9 cellular contexts compared by ENCODE assay signal in genomic region chr11:85182437-85183109, GRCh38.
DNase-seq lines count a peak whose midpoint lies in the region; ATAC-seq and TF ChIP-seq lines count a peak whose summit lies in the region.
"Had no signal": no experiment of that assay in that cellular context is flagged by ENCODE, and none has a peak within 500 bp of the region (broad histone marks: within the 10 kb centered on the region; RNA-seq: fewer than 3 reads in every experiment).

No MANE protein-coding gene starts in this region.

- H3K4me3 Mint-ChIP-seq in nephron, result no peak overlapping the region
- no peak overlapping the region for H3K4me3 Mint-ChIP-seq in activated CD4-positive, alpha-beta memory T cell treated with anti-CD3 and anti-CD28 coated beads for 36 hours
- no peak overlapping the region for H3K4me3 Mint-ChIP-seq in stimulated activated naive CD8-positive, alpha-beta T cell treated with anti-CD3 and anti-CD28 coated beads, Interleukin-15, amount 100 ng/mL, for 72 hours
- H3K4me3 Mint-ChIP-seq in activated CD4-positive, alpha-beta T cell treated with anti-CD3 and anti-CD28 coated beads for 36 hours, result no peak overlapping the region

- no peak overlapping the region for H3K4me3 ChIP-seq in GM12864 (ENCODE audit: low read depth, low read length)
- H3K4me3 ChIP-seq in adrenal gland, result no peak overlapping the region

- no peaks in the 10 kb centered on the region for H3K36me3 Mint-ChIP-seq in nephron (ENCODE audit: low read depth)
- H3K36me3 Mint-ChIP-seq in activated CD4-positive, alpha-beta memory T cell treated with anti-CD3 and anti-CD28 coated beads for 36 hours, result no peaks in the 10 kb centered on the region
- no peaks in the 10 kb centered on the region for H3K36me3 Mint-ChIP-seq in activated CD4-positive, alpha-beta T cell treated with anti-CD3 and anti-CD28 coated beads for 36 hours (ENCODE audit: low read depth)

- no peaks in the 10 kb centered on the region for H3K9me3 ChIP-seq in adrenal gland (replicated peaks in 1 of 3)
- H3K9me3 ChIP-seq: neutrophil had no signal

- TF ChIP-seq CTCF in GM12864 (IDR thresholded peaks at IDR 0.05; ENCODE audit: low read depth, low read length, missing control alignments) (peak; percentile 57), adrenal gland (IDR thresholded peaks at IDR 0.05) (peak in 4 of 6 experiments; percentile 25 to 37 (median 32)), nephron (IDR thresholded peaks at IDR 0.05; ENCODE audit: unreplicated experiment in 3 of 3) (peak; percentile 34 to 49 (median 36))

- DNase-seq in GM12864 (ENCODE audit: low read depth), result no peak
- peak; percentile 1 for DNase-seq in LHCN-M2 (ENCODE audit: low read depth)
- DNase-seq in adrenal gland, result peak in 2 of 7 donors; percentile 13 to 20
- DNase-seq in activated CD4-positive, alpha-beta memory T cell treated with anti-CD3 and anti-CD28 coated beads for 36 hours, result no peak
- DNase-seq in stimulated activated naive CD8-positive, alpha-beta T cell treated with anti-CD3 and anti-CD28 coated beads, Interleukin-15, amount 100 ng/mL, for 72 hours, result no peak
- no peak for DNase-seq in activated CD4-positive, alpha-beta T cell treated with anti-CD3 and anti-CD28 coated beads for 36 hours

- POLR2A ChIA-PET in activated CD4-positive, alpha-beta memory T cell treated with anti-CD3 and anti-CD28 coated beads for 36 hours (lab: Charles Lee), result no interaction called here
- POLR2A ChIA-PET in activated CD4-positive, alpha-beta T cell treated with anti-CD3 and anti-CD28 coated beads for 36 hours (lab: Charles Lee), result interaction anchor here (0.6 kb wide), 1 partner anchor 313 kb away, joined by 3 read pairs; no protein-coding TSS in a partner anchor

- no peaks in the 10 kb centered on the region for H3K36me3 ChIP-seq in adrenal gland (replicated peaks in 1 of 2)
- H3K36me3 ChIP-seq: neutrophil had no signal

- 40 to 61% (median 46%) methylated on average over 3 of the region's 3 CpGs for WGBS in adrenal gland, 4 donors

- H3K27me3 ChIP-seq in adrenal gland, result no peaks in the 10 kb centered on the region
- H3K27me3 ChIP-seq: neutrophil had no signal

- ATAC-seq in GM21528 (IDR thresholded peaks at IDR 0.05; ENCODE audit: low FRiP score, unreplicated experiment), result peak; percentile 67
- no peak for ATAC-seq in stimulated activated naive CD8-positive, alpha-beta T cell treated with anti-CD3 and anti-CD28 coated beads, Interleukin-15, amount 100 ng/mL, for 72 hours
- ATAC-seq in activated CD4-positive, alpha-beta T cell treated with anti-CD3 and anti-CD28 coated beads for 36 hours, result no peak

- no peaks in the 10 kb centered on the region for H3K27me3 Mint-ChIP-seq in nephron (ENCODE audit: low read depth)
- no peaks in the 10 kb centered on the region for H3K27me3 Mint-ChIP-seq in activated CD4-positive, alpha-beta memory T cell treated with anti-CD3 and anti-CD28 coated beads for 36 hours
- H3K27me3 Mint-ChIP-seq in stimulated activated naive CD8-positive, alpha-beta T cell treated with anti-CD3 and anti-CD28 coated beads, Interleukin-15, amount 100 ng/mL, for 72 hours, result no peaks in the 10 kb centered on the region
- no peaks in the 10 kb centered on the region for H3K27me3 Mint-ChIP-seq in activated CD4-positive, alpha-beta T cell treated with anti-CD3 and anti-CD28 coated beads for 36 hours

- no peak overlapping the region for H3K27ac Mint-ChIP-seq in nephron
- H3K27ac Mint-ChIP-seq in activated CD4-positive, alpha-beta memory T cell treated with anti-CD3 and anti-CD28 coated beads for 36 hours, result no peak overlapping the region
- H3K27ac Mint-ChIP-seq in stimulated activated naive CD8-positive, alpha-beta T cell treated with anti-CD3 and anti-CD28 coated beads, Interleukin-15, amount 100 ng/mL, for 72 hours, result no peak overlapping the region
- no peak overlapping the region for H3K27ac Mint-ChIP-seq in activated CD4-positive, alpha-beta T cell treated with anti-CD3 and anti-CD28 coated beads for 36 hours

- TF ChIP-seq POLR2A in adrenal gland (IDR thresholded peaks at IDR 0.05), result no peak

- intact Hi-C loops in adrenal gland (cut with DNase I), result no loop called here
- intact Hi-C loops in activated CD4-positive, alpha-beta memory T cell treated with anti-CD3 and anti-CD28 coated beads for 36 hours (cut with micrococcal nuclease), result no loop called here
- intact Hi-C loops in activated CD4-positive, alpha-beta T cell treated with anti-CD3 and anti-CD28 coated beads for 36 hours (cut with DNase I, micrococcal nuclease), result no loop called here

- H3K4me1 ChIP-seq in adrenal gland (replicated peaks in 1 of 2), result no peaks in the 10 kb centered on the region

- H3K27ac ChIP-seq in adrenal gland, result no peak overlapping the region
- H3K27ac ChIP-seq: neutrophil had no signal

- peaks cover 6% of the 10 kb centered on the region for H3K4me1 Mint-ChIP-seq in nephron
- no peaks in the 10 kb centered on the region for H3K4me1 Mint-ChIP-seq in activated CD4-positive, alpha-beta memory T cell treated with anti-CD3 and anti-CD28 coated beads for 36 hours (ENCODE audit: low read depth)
- no peaks in the 10 kb centered on the region for H3K4me1 Mint-ChIP-seq in stimulated activated naive CD8-positive, alpha-beta T cell treated with anti-CD3 and anti-CD28 coated beads, Interleukin-15, amount 100 ng/mL, for 72 hours
- no peaks in the 10 kb centered on the region for H3K4me1 Mint-ChIP-seq in activated CD4-positive, alpha-beta T cell treated with anti-CD3 and anti-CD28 coated beads for 36 hours

- no peaks in the 10 kb centered on the region for H3K9me3 Mint-ChIP-seq in nephron
- peaks cover 5% of the 10 kb centered on the region for H3K9me3 Mint-ChIP-seq in activated CD4-positive, alpha-beta memory T cell treated with anti-CD3 and anti-CD28 coated beads for 36 hours
- H3K9me3 Mint-ChIP-seq in stimulated activated naive CD8-positive, alpha-beta T cell treated with anti-CD3 and anti-CD28 coated beads, Interleukin-15, amount 100 ng/mL, for 72 hours, result peaks cover 2 to 10% of the 10 kb centered on the region in 2 donors
- H3K9me3 Mint-ChIP-seq in activated CD4-positive, alpha-beta T cell treated with anti-CD3 and anti-CD28 coated beads for 36 hours (ENCODE audit: low read depth), result peaks cover 10% of the 10 kb centered on the region

- CTCF ChIA-PET in activated CD4-positive, alpha-beta memory T cell treated with anti-CD3 and anti-CD28 coated beads for 36 hours (lab: Charles Lee), result no interaction called here
- CTCF ChIA-PET in activated CD4-positive, alpha-beta T cell treated with anti-CD3 and anti-CD28 coated beads for 36 hours (lab: Charles Lee), result no interaction called here
